In genomic region chr14:92885279-92886061, GRCh38 we compare ENCODE assay signal across 23 cellular contexts.
"Had no signal": no experiment of that assay in that cellular context is flagged by ENCODE, and none has a peak within 500 bp of the region (broad histone marks: within the 10 kb centered on the region; RNA-seq: fewer than 3 reads in every experiment).

No MANE protein-coding gene starts in this region.

- H3K4me2 ChIP-seq: hepatocyte had no signal

- H3K4me1 ChIP-seq: heart left ventricle, pancreas, stomach, thyroid gland had no signal

- H3K27ac ChIP-seq: coronary artery, heart left ventricle, hepatocyte, neutrophil, pancreas, right lobe of liver, stomach, thyroid gland had no signal

- ATAC-seq: heart left ventricle; left lobe of liver; natural killer cell; right lobe of liver; stimulated activated naive B cell treated with anti-CD40 and anti-IgM and Interleukin-4, amounts not matched to agents 10 μg/mL and 1 μg/mL and 100 μg/mL, for 72 hours had no signal

- H3K9me3 Mint-ChIP-seq: natural killer cell, type B pancreatic cell had no signal

- H3K27ac Mint-ChIP-seq: memory B cell; natural killer cell; progenitor cell of endocrine pancreas; stimulated activated naive B cell treated with anti-CD40 and anti-IgM and Interleukin-4, amounts not matched to agents 10 μg/mL and 1 μg/mL and 100 μg/mL, for 72 hours; type B pancreatic cell had no signal

- H3K79me2 ChIP-seq: hepatocyte had no signal

- H3K4me1 Mint-ChIP-seq: memory B cell, natural killer cell, neural crest cell had no signal

- H2AFZ ChIP-seq: hepatocyte had no signal

- H3K27me3 ChIP-seq: hepatocyte, pancreas, right lobe of liver, thyroid gland had no signal

- H3K4me3 ChIP-seq: coronary artery, heart left ventricle, hepatocyte, lung, pancreas, right lobe of liver, stomach, thyroid gland had no signal

- H3K4me3 Mint-ChIP-seq: memory B cell; natural killer cell; neural crest cell; stimulated activated naive B cell treated with anti-CD40 and anti-IgM and Interleukin-4, amounts not matched to agents 10 μg/mL and 1 μg/mL and 100 μg/mL, for 72 hours; type B pancreatic cell had no signal

- DNase-seq: dermis blood vessel endothelial cell; effector memory CD4-positive, alpha-beta T cell; erythroblast; heart left ventricle; kidney; natural killer cell; pancreas; right lobe of liver; small intestine; stimulated activated CD4-positive, alpha-beta T cell treated with anti-CD3 and anti-CD28 coated beads, Interleukin-15, amount 100 ng/mL, for 24 hours; stimulated activated CD4-positive, alpha-beta T cell treated with anti-CD3 and anti-CD28 coated beads, Interleukin-2, amount 100 ng/mL, for 48 hours; stimulated activated naive B cell treated with anti-CD40 and anti-IgM and Interleukin-4, amounts not matched to agents 10 μg/mL and 1 μg/mL and 100 μg/mL, for 72 hours; stomach; thyroid gland had no signal

- H3K9me3 ChIP-seq: heart left ventricle, neutrophil, pancreas, right lobe of liver, stomach, thyroid gland had no signal

- H3K36me3 ChIP-seq: heart left ventricle, neutrophil, pancreas, right lobe of liver, stomach, thyroid gland had no signal
